In the genomic region with DNA sequence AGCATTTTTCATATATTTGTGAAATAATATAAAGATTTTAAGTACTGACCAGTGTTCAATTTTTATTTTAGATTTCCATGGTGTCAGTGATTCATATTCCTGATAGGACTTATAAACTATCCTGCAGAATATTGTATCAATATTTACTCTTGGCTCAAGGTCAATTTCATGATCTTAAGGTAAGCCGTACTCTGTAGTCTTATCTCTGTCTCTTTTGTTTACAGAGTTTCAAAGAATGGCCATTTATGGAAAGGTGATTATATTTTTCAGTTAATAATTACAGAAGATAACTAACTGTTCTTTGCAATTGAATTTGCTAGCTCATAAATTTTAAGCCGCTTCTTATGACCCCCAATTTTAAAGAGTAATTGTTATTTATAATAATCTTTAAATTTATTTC, we compare ENCODE assay signal across 21 cellular contexts. TPM values are rescaled to one million over a fixed set of nuclear protein-coding genes. Genes with fewer than 3 reads are reported as not detected.
DNase-seq lines count a peak whose midpoint lies in the region; ATAC-seq, FAIRE-seq and TF ChIP-seq lines count a peak whose summit lies in the region.
"Had no signal": no experiment of that assay in that cellular context is flagged by ENCODE, and none has a peak within 500 bp of the region (broad histone marks: within the 10 kb centered on the region; RNA-seq: fewer than 3 reads in every experiment).

No MANE protein-coding gene starts in this region.

- peak; percentile 88 for FAIRE-seq in islet of Langerhans (lab: Jason Lieb, UNC)
- peak; percentile 87 for FAIRE-seq in small intestine (lab: Jason Lieb, UNC)
- FAIRE-seq: H54 had no signal

- 21 to 62% (median 35%) methylated on average over 2 of the region's 2 CpGs for WGBS in small intestine, 3 donors

- H3K36me3 ChIP-seq in small intestine (ENCODE audit: control insufficient read depth in 2 of 2, insufficient read depth in 2 of 2, low read length in 2 of 2) = no peaks in the 10 kb centered on the region

- ATAC-seq in omental fat pad (ENCODE audit: low FRiP score) = no peak

- H3K4me3 ChIP-seq in LNCaP clone FGC (ENCODE audit: low read depth, low read length) = no peak overlapping the region
- no peak overlapping the region for H3K4me3 ChIP-seq in small intestine (ENCODE audit: low read depth in 1 of 2, low read length in 2 of 2)

- no peak for TF ChIP-seq CTCF in C4-2B (conservative IDR thresholded peaks at IDR 0.05)
- TF ChIP-seq CTCF in LNCaP clone FGC (IDR thresholded peaks at IDR 0.05; ENCODE audit: control insufficient read depth, extremely low read depth, insufficient read depth) = no peak
- no peak for TF ChIP-seq CTCF in omental fat pad (IDR thresholded peaks at IDR 0.05)

- DNase-seq in LNCaP clone FGC (ENCODE audit: low read depth) (peak; percentile 83), small intestine (peak; percentile 66), AG20443 (ENCODE audit: low spot score) (no peak), omental fat pad (ENCODE audit: low spot score) (no peak), NAMALWA (ENCODE audit: low spot score) (no peak)
- DNase-seq: CD8-positive, alpha-beta memory T cell; DMS 273 treated with DMSO at 0.1 percent for 48 hours; DND-41; IMR-90; KG1; NCI-H1092 treated with DMSO at 0.1 percent for 48 hours; NCI-H1436; NCI-H2029; NCI-H446; NCI-H524 treated with DMSO at 0.1 percent for 48 hours; NCI-H774; SK-N-SH; SW 1271 had no signal

- peak overlapping the region; percentile 63; the same call in 1 of the 2 replicates for H3K27ac ChIP-seq in C4-2B
- H3K27ac ChIP-seq in small intestine (ENCODE audit: low read depth in 1 of 2, low read length in 1 of 2) = no peak overlapping the region

- H3K4me1 ChIP-seq in small intestine (ENCODE audit: control insufficient read depth in 2 of 2, insufficient read depth in 1 of 2, low read depth in 1 of 2, low read length in 1 of 2) = no peaks in the 10 kb centered on the region

- no peaks in the 10 kb centered on the region for H3K27me3 ChIP-seq in small intestine (ENCODE audit: control insufficient read depth in 2 of 2, insufficient read depth in 2 of 2, low read length in 2 of 2)

- H3K9me3 ChIP-seq in small intestine (ENCODE audit: control insufficient read depth, low read depth) = no peaks in the 10 kb centered on the region
- H3K9me3 ChIP-seq: SK-N-SH had no signal

RNA-seq across cellular contexts. Expression of gene CGRRF1, which starts 27.9 kb away (rescaled TPM):
- polyA plus RNA-seq in small intestine = 10 to 100 TPM; 11.9 to 16.5 (median 15.8) TPM
- 10 to 100 TPM; 18.0 to 21.8 (median 18.9) TPM for total RNA-seq in omental fat pad

RNA-seq across cellular contexts. Expression of gene SAMD4A, which starts 29.3 kb away (rescaled TPM):
- polyA plus RNA-seq in small intestine = 1 to 10 TPM; 2.7 to 3.6 (median 3.5) TPM
- 100 to 1,000 TPM in 1 of 4 donors, 10 to 100 TPM in 3; 33.9 to 116 (median 38.3) TPM for total RNA-seq in omental fat pad
- polyA plus RNA-seq: CD8-positive, alpha-beta memory T cell had no signal

RNA-seq across cellular contexts. Expression of gene GMFB, which starts 48.9 kb away (rescaled TPM):
- polyA plus RNA-seq in small intestine = 10 to 100 TPM; 25.9 to 38.0 (median 29.1) TPM
- 10 to 100 TPM; 44.0 to 92.7 (median 86.7) TPM for total RNA-seq in omental fat pad

Comparison
In these comparisons a context has a peak if more than half of its experiments do, and no peak if none do; other contexts are left out.
1. DNase-seq: peak in LNCaP clone FGC (single experiment) and small intestine (single experiment); none in AG20443 (single experiment), omental fat pad (single experiment) and NAMALWA (single experiment).